In the genomic region with DNA sequence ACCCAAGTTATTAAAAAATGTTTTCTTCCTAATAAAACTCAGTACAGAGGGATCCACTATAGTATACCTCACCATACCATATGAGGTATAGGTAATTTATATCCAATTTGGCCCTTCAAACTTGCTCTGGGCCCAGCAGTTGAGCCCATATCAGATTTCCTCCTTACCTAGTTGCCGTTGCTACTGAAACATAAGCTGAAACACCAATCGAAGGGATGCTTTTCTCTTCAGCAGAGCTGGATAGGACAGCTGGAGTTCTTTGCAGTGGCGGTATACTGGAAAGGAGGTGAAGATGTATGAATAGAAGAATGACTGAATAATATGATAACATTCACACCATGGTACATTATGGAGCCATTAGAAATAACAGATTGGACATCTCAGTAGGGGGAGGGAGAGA, we compare ENCODE assay signal across 17 cellular contexts. TPM values are rescaled to one million over a fixed set of nuclear protein-coding genes. Genes with fewer than 3 reads are reported as not detected.
DNase-seq lines count a peak whose midpoint lies in the region; ATAC-seq, FAIRE-seq and TF ChIP-seq lines count a peak whose summit lies in the region.
"Had no signal": no experiment of that assay in that cellular context is flagged by ENCODE, and none has a peak within 500 bp of the region (broad histone marks: within the 10 kb centered on the region; RNA-seq: fewer than 3 reads in every experiment).

No MANE protein-coding gene starts in this region.

- H3K27ac Mint-ChIP-seq in CD4-positive, CD25-positive, alpha-beta regulatory T cell = peak overlapping the region; percentile 62 to 64 (median 63)
- H3K27ac Mint-ChIP-seq in activated CD4-positive, alpha-beta T cell treated with anti-CD3 and anti-CD28 coated beads for 36 hours = no peak overlapping the region
- H3K27ac Mint-ChIP-seq: activated T-helper 2 cell treated with anti-CD3 and anti-CD28 coated beads, Interferon-gamma antibody, Interleukin-2, Interleukin-4, amounts not matched to agents 10 μg/mL and 5 μg/mL and 100 μg/mL, durations not matched to agents 14 hours and 24 hours and 36 hours had no signal

- intact Hi-C loops in endothelial cell of umbilical vein (cut with micrococcal nuclease) = loop anchor here (2.0 kb wide), 1 partner anchor 170 kb away; no protein-coding TSS in a partner anchor
- intact Hi-C loops in activated CD4-positive, alpha-beta T cell treated with anti-CD3 and anti-CD28 coated beads for 36 hours (cut with DNase I, micrococcal nuclease) = no loop called here

- H2AFZ ChIP-seq in endothelial cell of umbilical vein (ENCODE audit: low read depth, low read length) = peak overlapping the region; percentile 15

- H3K27ac ChIP-seq in CD4-positive, CD25-positive, alpha-beta regulatory T cell (ENCODE audit: insufficient read depth, low read length, poor library complexity, severe bottlenecking) = no peak overlapping the region
- H3K27ac ChIP-seq in endothelial cell of umbilical vein (ENCODE audit: insufficient read depth, low read depth, low read length) = peak overlapping the region; percentile 91
- H3K27ac ChIP-seq: skin epidermis, vagina had no signal

- BruUV-seq in endothelial cell of umbilical vein (replicated peaks; lab: Mats Ljungman, UMichigan) = no TSS peak

- peak overlapping the region; percentile 66 for H3K4me2 ChIP-seq in endothelial cell of umbilical vein (ENCODE audit: insufficient read depth, low read length)

- H3K36me3 Mint-ChIP-seq in CD4-positive, CD25-positive, alpha-beta regulatory T cell = peaks cover 11% of the 10 kb centered on the region
- peaks cover 15% of the 10 kb centered on the region for H3K36me3 Mint-ChIP-seq in activated CD4-positive, alpha-beta T cell treated with anti-CD3 and anti-CD28 coated beads for 36 hours (ENCODE audit: low read depth)

- H3K27me3 ChIP-seq in CD4-positive, CD25-positive, alpha-beta regulatory T cell (ENCODE audit: control insufficient read depth, insufficient read depth, low read length) = no peaks in the 10 kb centered on the region
- H3K27me3 ChIP-seq in endothelial cell of umbilical vein (ENCODE audit: control insufficient read depth in 2 of 2, insufficient read depth in 2 of 2, low read length in 2 of 2) = no peaks in the 10 kb centered on the region
- H3K27me3 ChIP-seq: vagina had no signal

- dilution Hi-C loops in endothelial cell of umbilical vein (cut with MboI; ENCODE audit: extremely low pct_ligation_motif_present, low sequenced_read_pairs) = no loop called here

- peak; percentile 44 for FAIRE-seq in endothelial cell of umbilical vein (lab: Jason Lieb, UNC)
- FAIRE-seq: HepG2 had no signal

- no peaks in the 10 kb centered on the region for H4K20me1 ChIP-seq in endothelial cell of umbilical vein (replicated peaks; ENCODE audit: control insufficient read depth, extremely low read depth, insufficient read depth, low read length)

- peaks cover 21% of the 10 kb centered on the region for H3K36me3 ChIP-seq in CD4-positive, CD25-positive, alpha-beta regulatory T cell (ENCODE audit: control insufficient read depth, insufficient read depth, low read length)
- no peaks in the 10 kb centered on the region for H3K36me3 ChIP-seq in endothelial cell of umbilical vein (ENCODE audit: control insufficient read depth in 2 of 2, extremely low read depth in 1 of 2, insufficient read depth in 2 of 2, low read length in 2 of 2)
- H3K36me3 ChIP-seq: vagina had no signal

- H3K9me1 ChIP-seq in endothelial cell of umbilical vein (replicated peaks; ENCODE audit: control insufficient read depth, extremely low read depth, insufficient read depth, low read length) = no peaks in the 10 kb centered on the region

- no peaks in the 10 kb centered on the region for H3K9me3 ChIP-seq in CD4-positive, CD25-positive, alpha-beta regulatory T cell (ENCODE audit: control insufficient read depth in 2 of 2, low read length in 2 of 2)
- no peaks in the 10 kb centered on the region for H3K9me3 ChIP-seq in endothelial cell of umbilical vein (replicated peaks; ENCODE audit: control insufficient read depth, insufficient read depth, low read length)
- H3K9me3 ChIP-seq: vagina had no signal

- no peak overlapping the region for H3K4me3 ChIP-seq in CD4-positive, CD25-positive, alpha-beta regulatory T cell (ENCODE audit: low read depth, low read length)
- H3K4me3 ChIP-seq in endothelial cell of umbilical vein (replicated peaks in 1 of 3; ENCODE audit: insufficient read depth in 1 of 3, low read depth in 1 of 3, low read length in 3 of 3) = peak overlapping the region in 1 of 3 experiments; percentile 17
- H3K4me3 ChIP-seq: skin epidermis, vagina had no signal

- peaks cover 28 to 66% (median 43%) of the 10 kb centered on the region in 4 donors for H3K4me1 Mint-ChIP-seq in CD4-positive, CD25-positive, alpha-beta regulatory T cell
- peaks cover 74% of the 10 kb centered on the region for H3K4me1 Mint-ChIP-seq in activated CD4-positive, alpha-beta T cell treated with anti-CD3 and anti-CD28 coated beads for 36 hours

- ATAC-seq in CD4-positive, CD25-positive, alpha-beta regulatory T cell (ENCODE audit: low read depth in 2 of 2) = no peak
- no peak for ATAC-seq in activated CD4-positive, alpha-beta T cell treated with anti-CD3 and anti-CD28 coated beads for 36 hours
- ATAC-seq: HepG2 had no signal

- peaks cover 3% of the 10 kb centered on the region for H3K4me1 ChIP-seq in CD4-positive, CD25-positive, alpha-beta regulatory T cell (ENCODE audit: control insufficient read depth, insufficient read depth, low read length, poor library complexity, severe bottlenecking)
- H3K4me1 ChIP-seq in endothelial cell of umbilical vein (ENCODE audit: control insufficient read depth, extremely low read depth, insufficient read depth, low read length) = peaks cover 46% of the 10 kb centered on the region

- H3K9ac ChIP-seq in endothelial cell of umbilical vein (replicated peaks; ENCODE audit: extremely low read depth, insufficient read depth, low read length) = peak overlapping the region; percentile 76

- no peak for TF ChIP-seq POLR2A in endothelial cell of umbilical vein (IDR thresholded peaks at IDR 0.05; ENCODE audit: low read depth, low read length)

- no peak for TF ChIP-seq CTCF in endothelial cell of umbilical vein (IDR thresholded peaks at IDR 0.05; ENCODE audit: extremely low read depth in 1 of 2, insufficient read depth in 1 of 2, low read depth in 1 of 2, low read length in 2 of 2)

- no peak for DNase-seq in CD4-positive, CD25-positive, alpha-beta regulatory T cell
- DNase-seq in Daoy (ENCODE audit: low read depth) (peak; percentile 4), NCI-H524 (lab: John Stamatoyannopoulos, UW) (peak; percentile 83 to 98), endothelial cell of umbilical vein (ENCODE audit: low read depth, low spot score) (peak; percentile 62), NOMO-1 treated with DMSO at 0.1 percent for 48 hours (lab: John Stamatoyannopoulos, UW; ENCODE audit: unreplicated experiment) (no peak)
- no peak for DNase-seq in activated CD4-positive, alpha-beta T cell treated with anti-CD3 and anti-CD28 coated beads, Interleukin-2, amount 50 U/mL, for 4 hours
- no peak for DNase-seq in activated CD4-positive, alpha-beta T cell treated with anti-CD3 and anti-CD28 coated beads for 36 hours
- DNase-seq in activated effector memory CD4-positive, alpha-beta T cell treated with anti-CD3 and anti-CD28 coated beads, Interleukin-2, amount 50 U/mL, for 16 hours = no peak
- DNase-seq: activated CD4-positive, CD25-positive, alpha-beta regulatory T cell; amniotic stem cell; NCI-H187; stimulated activated CD4-positive, alpha-beta T cell treated with anti-CD3 and anti-CD28 coated beads, Interleukin-4, amount 100 ng/mL, for 24 hours; T-helper 2 cell had no signal

- POLR2A ChIA-PET in endothelial cell of umbilical vein (lab: Charles Lee) = interaction anchor here (2.8 kb wide), 1 partner anchor 43 kb away, joined by 25 read pairs; a partner anchor contains a TSS
- POLR2A ChIA-PET in activated CD4-positive, alpha-beta T cell treated with anti-CD3 and anti-CD28 coated beads for 36 hours (lab: Charles Lee) = no interaction called here

- H3K4me3 Mint-ChIP-seq in CD4-positive, CD25-positive, alpha-beta regulatory T cell = peak overlapping the region in 1 of 4 donors; percentile 11
- H3K4me3 Mint-ChIP-seq in activated CD4-positive, alpha-beta T cell treated with anti-CD3 and anti-CD28 coated beads for 36 hours = no peak overlapping the region

- H3K27me3 Mint-ChIP-seq in CD4-positive, CD25-positive, alpha-beta regulatory T cell = no peaks in the 10 kb centered on the region
- H3K27me3 Mint-ChIP-seq in activated CD4-positive, alpha-beta T cell treated with anti-CD3 and anti-CD28 coated beads for 36 hours = no peaks in the 10 kb centered on the region

- CTCF ChIA-PET in endothelial cell of umbilical vein (lab: Charles Lee) = interaction anchor here (1.2 to 5.9 kb wide), 4 partner anchors 12 to 43 kb away, joined by 3 to 41 read pairs (median 8); a partner anchor contains a TSS
- CTCF ChIA-PET in activated CD4-positive, alpha-beta T cell treated with anti-CD3 and anti-CD28 coated beads for 36 hours (lab: Charles Lee) = interaction anchor here (0.6 kb wide), 1 partner anchor 36 kb away, joined by 4 read pairs; no protein-coding TSS in a partner anchor

- H3K79me2 ChIP-seq in endothelial cell of umbilical vein (ENCODE audit: control insufficient read depth, insufficient read depth, low read length) = peaks cover 8% of the 10 kb centered on the region

- H3K9me3 Mint-ChIP-seq in CD4-positive, CD25-positive, alpha-beta regulatory T cell = no peaks in the 10 kb centered on the region
- no peaks in the 10 kb centered on the region for H3K9me3 Mint-ChIP-seq in activated CD4-positive, alpha-beta T cell treated with anti-CD3 and anti-CD28 coated beads for 36 hours (ENCODE audit: low read depth)
- H3K9me3 Mint-ChIP-seq: activated T-helper 2 cell treated with anti-CD3 and anti-CD28 coated beads, Interferon-gamma antibody, Interleukin-2, Interleukin-4, amounts not matched to agents 10 μg/mL and 5 μg/mL and 100 μg/mL, durations not matched to agents 14 hours and 24 hours and 36 hours had no signal

TF ChIP-seq in endothelial cell of umbilical vein, 7 proteins besides CTCF, POLR2A, EP300 and RAD21:
- no peak for TF ChIP-seq EZH2 (IDR thresholded peaks at IDR 0.05; ENCODE audit: borderline replicate concordance, low read depth, low read length, severe bottlenecking)

RNA-seq across cellular contexts. Expression of a gene that starts 42.7 kb away (rescaled TPM):
- total RNA-seq in CD4-positive, CD25-positive, alpha-beta regulatory T cell = 77.1 TPM
- polyA plus RNA-seq in CD4-positive, CD25-positive, alpha-beta regulatory T cell = 1 to 10 TPM; 2.3 to 3.1 (median 2.9) TPM
- 2.7 and 2.8 TPM in 2 replicates for total RNA-seq in Daoy (2014; rRNA removed; shearing (Covaris generic))
- 17.5 and 20.4 TPM in 2 replicates for total RNA-seq in endothelial cell of umbilical vein
- polyA plus RNA-seq in endothelial cell of umbilical vein = 1.5 and 2.1 TPM in 2 replicates
- polyA plus RNA-seq in endothelial cell of umbilical vein (2011; cell fraction: cytosol; rRNA removed) = 2.2 and 2.7 TPM in 2 replicates
- polyA plus RNA-seq in endothelial cell of umbilical vein (2011; cell fraction: nucleus; rRNA removed) = 7.4 and 8.5 TPM in 2 replicates
- polyA plus RNA-seq in endothelial cell of umbilical vein (2012) = 4.0 and 5.2 TPM in 2 replicates
- polyA minus RNA-seq in endothelial cell of umbilical vein = 26.0 and 36.6 TPM in 2 replicates
- polyA minus RNA-seq in endothelial cell of umbilical vein (2011; cell fraction: cytosol; rRNA and poly(A)+ RNA removed) = 1.0 TPM
- 18.3 and 21.3 TPM in 2 replicates for polyA minus RNA-seq in endothelial cell of umbilical vein (2011; cell fraction: nucleus; rRNA and poly(A)+ RNA removed)
- 10 to 100 TPM; 19.6 to 20.3 TPM for total RNA-seq in activated CD4-positive, alpha-beta T cell treated with anti-CD3 and anti-CD28 coated beads for 36 hours

Comparison
In these comparisons a context has a peak if more than half of its experiments do, and no peak if none do; other contexts are left out.
1. DNase-seq: peak in Daoy (single experiment), NCI-H524 (2 of 2) and endothelial cell of umbilical vein (single experiment); none in CD4-positive, CD25-positive, alpha-beta regulatory T cell (0 of 3), activated CD4-positive, alpha-beta T cell treated with anti-CD3 and anti-CD28 coated beads, Interleukin-2, amount 50 U/mL, for 4 hours (0 of 2), NOMO-1 treated with DMSO at 0.1 percent for 48 hours (single experiment), activated CD4-positive, alpha-beta T cell treated with anti-CD3 and anti-CD28 coated beads for 36 hours (single experiment) and activated effector memory CD4-positive, alpha-beta T cell treated with anti-CD3 and anti-CD28 coated beads, Interleukin-2, amount 50 U/mL, for 16 hours (single experiment).